Comparison of ENCODE assay signal across 19 cellular contexts in genomic region chr7:105587899-105588690, GRCh38. TPM values are rescaled to one million over a fixed set of nuclear protein-coding genes. Genes with fewer than 3 reads are reported as not detected.
A peak's percentile ranks its signal among the peaks of the same experiment; 100 is the strongest.
DNase-seq lines count a peak whose midpoint lies in the region; ATAC-seq, FAIRE-seq and TF ChIP-seq lines count a peak whose summit lies in the region.
"Had no signal": no experiment of that assay in that cellular context is flagged by ENCODE, and none has a peak within 500 bp of the region (broad histone marks: within the 10 kb centered on the region; RNA-seq: fewer than 3 reads in every experiment).

No MANE protein-coding gene starts in this region.

- no peak overlapping the region for H3K9ac ChIP-seq in GM12878 (ENCODE audit: control insufficient read depth, insufficient read depth, low read length)

- no peak for TF ChIP-seq EP300 in GM12878 (IDR thresholded peaks at IDR 0.05; ENCODE audit: borderline replicate concordance in 1 of 2, control insufficient read depth in 1 of 2, low read depth in 2 of 2, low read length in 2 of 2)

- BruUV-seq in GM12878 (replicated peaks; lab: Mats Ljungman, UMichigan): no TSS peak

- no peak for TF ChIP-seq POLR2A in GM12878 (IDR thresholded peaks at IDR 0.05; ENCODE audit: low read depth, low read length)

- H3K27ac ChIP-seq in GM12878 (ENCODE audit: control insufficient read depth, insufficient read depth): no peak overlapping the region
- H3K27ac ChIP-seq: ascending aorta, sigmoid colon, vagina had no signal

- CTCF ChIA-PET in GM12878 (lab: Yijun Ruan, JAX): interaction anchor here (0.6 to 3.3 kb wide), 12 partner anchors 30 to 705 kb away, joined by 3 to 24 read pairs (median 4); partner anchors contain the start of gene RINT1

- TF ChIP-seq CTCF in GM12878 (IDR thresholded peaks at IDR 0.05 in 2 of 3, conservative IDR thresholded peaks at IDR 0.05 in 1 of 3; ENCODE audit: control insufficient read depth in 2 of 3, extremely low read depth in 1 of 3, insufficient read depth in 1 of 3, low read depth in 3 of 3, low read length in 3 of 3) (no peak), nephron progenitor cell (IDR thresholded peaks at IDR 0.05) (no peak), GM13976 (IDR thresholded peaks at IDR 0.05; ENCODE audit: borderline replicate concordance, control extremely low read depth, extremely low read depth, insufficient read depth, missing control alignments) (no peak)

- peaks cover 14% of the 10 kb centered on the region for H3K4me1 ChIP-seq in GM12878 (ENCODE audit: control insufficient read depth, insufficient read depth, low read length)
- H3K4me1 ChIP-seq: ascending aorta had no signal

- peaks cover 13% of the 10 kb centered on the region for H3K9me3 Mint-ChIP-seq in nephron progenitor cell
- H3K9me3 Mint-ChIP-seq in naive thymus-derived CD8-positive, alpha-beta T cell: peaks cover 0 to 16% (median 5%) of the 10 kb centered on the region in 9 donors

- peaks cover 42% of the 10 kb centered on the region for H3K4me1 Mint-ChIP-seq in nephron progenitor cell
- peaks cover 5 to 19% (median 12%) of the 10 kb centered on the region in 4 donors for H3K4me1 Mint-ChIP-seq in naive thymus-derived CD8-positive, alpha-beta T cell

- peaks cover 12% of the 10 kb centered on the region for H3K27me3 Mint-ChIP-seq in nephron progenitor cell (ENCODE audit: low read depth, poor library complexity)
- H3K27me3 Mint-ChIP-seq in naive thymus-derived CD8-positive, alpha-beta T cell: no peaks in the 10 kb centered on the region
- H3K27me3 Mint-ChIP-seq: stimulated activated naive CD8-positive, alpha-beta T cell treated with anti-CD3 and anti-CD28 coated beads, Interleukin-15, Interleukin-2, amounts not matched to agents 100 ng/mL and 50 ng/mL, for 24 hours had no signal

- no peaks in the 10 kb centered on the region for H3K36me3 ChIP-seq in GM12878 (ENCODE audit: control insufficient read depth in 2 of 2, insufficient read depth in 2 of 2, low read length in 1 of 2)
- H3K36me3 ChIP-seq: ascending aorta, sigmoid colon, vagina had no signal

- H3K27me3 ChIP-seq in GM12878 (replicated peaks in 1 of 2; ENCODE audit: control insufficient read depth in 2 of 2, insufficient read depth in 2 of 2, low read length in 1 of 2): no peaks in the 10 kb centered on the region
- H3K27me3 ChIP-seq: ascending aorta, sigmoid colon, vagina had no signal

- in situ Hi-C loops in GM12878 (cut with MboI): no loop called here
- in situ Hi-C loops in GM13976 (cut with MboI; ENCODE audit: low sequenced_read_pairs, unreplicated experiment): no loop called here

- RAD21 ChIA-PET in GM12878 (lab: Charles Lee; ENCODE audit: unreplicated experiment): interaction anchor here (0.7 to 4.4 kb wide), 2 partner anchors 46 to 56 kb away, joined by 3 to 24 read pairs; partner anchors contain the start of gene RINT1

- intact Hi-C loops in GM12878 (cut with micrococcal nuclease; ENCODE audit: unreplicated experiment): loop anchor here (2.0 to 5.0 kb wide), 4 partner anchors 56 to 665 kb away; partner anchors contain the start of gene RINT1

- no peaks in the 10 kb centered on the region for H3K36me3 Mint-ChIP-seq in nephron progenitor cell (ENCODE audit: low read depth)
- peaks cover 0 to 10% (median 7%) of the 10 kb centered on the region in 3 donors for H3K36me3 Mint-ChIP-seq in naive thymus-derived CD8-positive, alpha-beta T cell

- WGBS in GM12878 (ENCODE audit: insufficient coverage, insufficient replicate concordance, low lambda C conversion rate, missing lambda C conversion rate): 52% methylated on average over 12 of the region's 12 CpGs

- peak; percentile 6; the same call in 2 of the 3 replicates for ATAC-seq in GM12878
- no peak for ATAC-seq in naive thymus-derived CD8-positive, alpha-beta T cell

- H3K9me3 ChIP-seq in GM12878 (replicated peaks; ENCODE audit: control insufficient read depth, insufficient read depth, low read length): no peaks in the 10 kb centered on the region; the same call in 2 of the 3 replicates
- H3K9me3 ChIP-seq: ascending aorta, sigmoid colon, vagina had no signal

- H3K4me2 ChIP-seq in GM12878 (ENCODE audit: control insufficient read depth, insufficient read depth): no peak overlapping the region

- FAIRE-seq in GM12878 (lab: Jason Lieb, UNC): no peak

- H4K20me1 ChIP-seq in GM12878 (ENCODE audit: control insufficient read depth, insufficient read depth): no peaks in the 10 kb centered on the region

- DNase-seq in NK-92 treated with Interleukin-12 subunit alpha and Interleukin-12 subunit beta, amount 100 ng/mL, for 24 hours (lab: John Stamatoyannopoulos, UW): peak; percentile 8
- DNase-seq in NK-92 (lab: John Stamatoyannopoulos, UW; ENCODE audit: unreplicated experiment) (no peak), HK-2 (ENCODE audit: unreplicated experiment) (peak; percentile 18), GM12878 (ENCODE audit: low read depth, low spot score) (no peak), nephron progenitor cell (peak; percentile 22), NCI-H2029 (lab: John Stamatoyannopoulos, UW) (no peak), GM13976 (ENCODE audit: low spot score) (no peak)
- DNase-seq in naive thymus-derived CD8-positive, alpha-beta T cell: no peak
- DNase-seq: activated CD4-positive, alpha-beta T cell treated with anti-CD3 and anti-CD28 coated beads for 1 hour; NCI-H1436; NCI-H226; sigmoid colon had no signal

- no peaks in the 10 kb centered on the region for H3K79me2 ChIP-seq in GM12878 (ENCODE audit: control insufficient read depth, insufficient read depth, low read length)

- H3K4me3 Mint-ChIP-seq in nephron progenitor cell: no peak overlapping the region
- no peak overlapping the region for H3K4me3 Mint-ChIP-seq in naive thymus-derived CD8-positive, alpha-beta T cell
- H3K4me3 Mint-ChIP-seq: stimulated activated naive CD8-positive, alpha-beta T cell treated with anti-CD3 and anti-CD28 coated beads, Interleukin-15, Interleukin-2, amounts not matched to agents 100 ng/mL and 50 ng/mL, for 24 hours had no signal

- peak overlapping the region; percentile 79 for H3K27ac Mint-ChIP-seq in nephron progenitor cell
- H3K27ac Mint-ChIP-seq in naive thymus-derived CD8-positive, alpha-beta T cell: peak overlapping the region in 3 of 10 donors; percentile 59 to 82 (median 72)
- H3K27ac Mint-ChIP-seq: stimulated activated naive CD8-positive, alpha-beta T cell treated with anti-CD3 and anti-CD28 coated beads, Interleukin-15, Interleukin-2, amounts not matched to agents 100 ng/mL and 50 ng/mL, for 24 hours had no signal

- POLR2A ChIA-PET in GM12878 (lab: Charles Lee): interaction anchor here (0.6 to 0.7 kb wide), 2 partner anchors 189 to 223 kb away, joined by 3 to 4 read pairs; no protein-coding TSS in a partner anchor
- POLR2A ChIA-PET in naive thymus-derived CD8-positive, alpha-beta T cell (lab: Charles Lee): interaction anchor here (0.5 to 0.7 kb wide), 3 partner anchors 26 to 577 kb away, joined by 3 to 6 read pairs (median 4); no protein-coding TSS in a partner anchor

- H2AFZ ChIP-seq in GM12878 (ENCODE audit: control insufficient read depth, low read depth, low read length): no peak overlapping the region; the same call in 1 of the 2 replicates

- no peak overlapping the region for H3K4me3 ChIP-seq in GM12878
- H3K4me3 ChIP-seq: ascending aorta, lung, sigmoid colon, vagina had no signal

- SMC1A ChIA-PET in GM12878 (lab: Charles Lee; ENCODE audit: uncharacterized antibody, unreplicated experiment): interaction anchor here (0.6 to 1.6 kb wide), 3 partner anchors 158 to 644 kb away, joined by 3 to 6 read pairs (median 3); no protein-coding TSS in a partner anchor

- no peak for TF ChIP-seq RAD21 in GM12878 (IDR thresholded peaks at IDR 0.05; ENCODE audit: insufficient read depth, low read depth, low read length)

TF ChIP-seq in GM12878, 131 proteins besides CTCF, POLR2A, EP300 and RAD21 (continues in another document):
- TF ChIP-seq MTA2 (IDR thresholded peaks at IDR 0.05; ENCODE audit: low read depth): no peak

RNA-seq across cellular contexts. Expression of gene EFCAB10, which starts 6.8 kb away (rescaled TPM):
- not detected in 2 replicates for total RNA-seq in GM12878 (2013; cell fraction: nucleolus; rRNA removed)
- total RNA-seq in GM12878 (2014; rRNA removed): not detected in 2 replicates
- not detected in 2 replicates for total RNA-seq in GM12878 (2014; rRNA removed; fragmentation: Illumina TruSeq; extraction: Trizol)
- not detected in 2 replicates for total RNA-seq in GM12878 (2021)
- polyA plus RNA-seq in GM12878 (2011; ENCODE audit: low read depth): 0.37 TPM
- 0.07 TPM in 1 of 2 replicates, not detected in the other for polyA plus RNA-seq in GM12878 (2011; rRNA removed)
- polyA plus RNA-seq in GM12878 (2011; cell fraction: cytosol; rRNA removed): not detected in 2 replicates
- polyA plus RNA-seq in GM12878 (2011; cell fraction: nucleus; rRNA removed): not detected in 2 replicates
- 0.28 and 0.51 TPM in 2 replicates for polyA plus RNA-seq in GM12878 (2012)
- polyA plus RNA-seq in GM12878 (2014; fragmentation: Illumina TruSeq; extraction: Trizol): 0.38 TPM in 1 of 2 replicates, not detected in the other
- under 1 TPM; 0.38 to 0.58 TPM for polyA plus RNA-seq in GM12878 (2014; fragmentation: Nextera tagmentation; extraction: Ambion mirVana)
- 0.13 TPM in 1 of 2 replicates, not detected in the other for polyA plus RNA-seq in GM12878 (2014; rRNA removed)
- polyA plus RNA-seq in GM12878 (2016; fragmentation: Nextera tagmentation; extraction: Ambion mirVana): 1 to 10 TPM in 1 of 2 experiments, under 1 TPM in 1; 0.50 to 1.0 TPM
- not detected in 2 replicates for polyA minus RNA-seq in GM12878 (2011; rRNA and poly(A)+ RNA removed)
- polyA minus RNA-seq in GM12878 (2011; cell fraction: cytosol; rRNA and poly(A)+ RNA removed): not detected in 2 replicates
- not detected in 2 replicates for polyA minus RNA-seq in GM12878 (2011; cell fraction: nucleus; rRNA and poly(A)+ RNA removed)
- under 1 TPM in 1 of 2 experiments, not detected in 1; 0.42 TPM for total RNA-seq in naive thymus-derived CD8-positive, alpha-beta T cell
- not detected for polyA plus RNA-seq in naive thymus-derived CD8-positive, alpha-beta T cell
- total RNA-seq: A172; ascending aorta; dermis microvascular lymphatic vessel endothelial cell; sigmoid colon; T-helper 1 cell treated with Interleukin-12 subunit alpha and Interleukin-12 subunit beta and Interleukin-4 antibody, amounts not matched to agents 30 ng/mL and 1 ng/mL, for 36 hours; vagina had no signal

RNA-seq across cellular contexts. Expression of gene RINT1, which starts 56.1 kb away (rescaled TPM):
- total RNA-seq in GM12878 (2013; cell fraction: nucleolus; rRNA removed): 34.1 and 36.3 TPM in 2 replicates
- total RNA-seq in GM12878 (2014; rRNA removed): 13.5 and 15.9 TPM in 2 replicates
- 7.0 and 7.4 TPM in 2 replicates for total RNA-seq in GM12878 (2014; rRNA removed; fragmentation: Illumina TruSeq; extraction: Trizol)
- total RNA-seq in GM12878 (2021): 14.9 and 17.2 TPM in 2 replicates
- polyA plus RNA-seq in GM12878 (2011; ENCODE audit: low read depth): 7.9 TPM
- polyA plus RNA-seq in GM12878 (2011; rRNA removed): 28.4 and 34.4 TPM in 2 replicates
- polyA plus RNA-seq in GM12878 (2011; cell fraction: cytosol; rRNA removed): 10.9 and 11.1 TPM in 2 replicates
- polyA plus RNA-seq in GM12878 (2011; cell fraction: nucleus; rRNA removed): 20.2 and 20.3 TPM in 2 replicates
- 12.7 and 15.5 TPM in 2 replicates for polyA plus RNA-seq in GM12878 (2012)
- 18.5 and 21.8 TPM in 2 replicates for polyA plus RNA-seq in GM12878 (2014; fragmentation: Illumina TruSeq; extraction: Trizol)
- 1 to 10 TPM; 6.7 to 7.4 TPM for polyA plus RNA-seq in GM12878 (2014; fragmentation: Nextera tagmentation; extraction: Ambion mirVana)
- polyA plus RNA-seq in GM12878 (2014; rRNA removed): 13.9 and 17.3 TPM in 2 replicates
- 10 to 100 TPM; 26.6 to 32.3 TPM for polyA plus RNA-seq in GM12878 (2016; fragmentation: Nextera tagmentation; extraction: Ambion mirVana)
- polyA minus RNA-seq in GM12878 (2011; rRNA and poly(A)+ RNA removed): 15.5 and 33.8 TPM in 2 replicates
- polyA minus RNA-seq in GM12878 (2011; cell fraction: cytosol; rRNA and poly(A)+ RNA removed): 9.8 and 10.9 TPM in 2 replicates
- polyA minus RNA-seq in GM12878 (2011; cell fraction: nucleus; rRNA and poly(A)+ RNA removed): 7.6 and 15.0 TPM in 2 replicates
- 10 to 100 TPM; 31.2 to 31.5 TPM for total RNA-seq in naive thymus-derived CD8-positive, alpha-beta T cell
- 10 to 100 TPM; 15.0 to 17.5 (median 15.4) TPM for polyA plus RNA-seq in naive thymus-derived CD8-positive, alpha-beta T cell

Comparison
In these comparisons a context has a peak if more than half of its experiments do, and no peak if none do; other contexts are left out.
1. DNase-seq: peak in NK-92 treated with Interleukin-12 subunit alpha and Interleukin-12 subunit beta, amount 100 ng/mL, for 24 hours (single experiment), HK-2 (single experiment) and nephron progenitor cell (single experiment); none in NK-92 (single experiment), GM12878 (single experiment), NCI-H2029 (single experiment), naive thymus-derived CD8-positive, alpha-beta T cell (0 of 10) and GM13976 (single experiment).